16 cellular contexts compared by ENCODE assay signal in genomic region chr6:98639236-98639635, GRCh38.
DNase-seq lines count a peak whose midpoint lies in the region; FAIRE-seq and TF ChIP-seq lines count a peak whose summit lies in the region.
"Had no signal": no experiment of that assay in that cellular context is flagged by ENCODE, and none has a peak within 500 bp of the region (broad histone marks: within the 10 kb centered on the region; RNA-seq: fewer than 3 reads in every experiment).

No MANE protein-coding gene starts in this region.

- peak overlapping the region in 3 of 5 experiments; percentile 7 to 71 (median 62) for H3K4me3 Mint-ChIP-seq in brain
- H3K4me3 Mint-ChIP-seq in activated CD4-positive, alpha-beta T cell treated with anti-CD3 and anti-CD28 coated beads, Interleukin-2, amount 10 ng/mL, durations not matched to agents 24 days and 14 days: no peak overlapping the region
- H3K4me3 Mint-ChIP-seq: B cell; CD4-positive, alpha-beta T cell had no signal

- no peak overlapping the region for H3K4me2 ChIP-seq in neuronal stem cell (ENCODE audit: insufficient read depth, low read length, poor library complexity, severe bottlenecking)

- H3K27me3 ChIP-seq in neuronal stem cell (ENCODE audit: control insufficient read depth in 3 of 3, insufficient read depth in 3 of 3, low read depth in 1 of 3, low read length in 3 of 3): no peaks in the 10 kb centered on the region

- H3K14ac ChIP-seq in neuronal stem cell (ENCODE audit: low read length): no peak overlapping the region

- no peak for TF ChIP-seq CTCF in brain (conservative IDR thresholded peaks at IDR 0.05)

- peak overlapping the region; percentile 73 for H3K27ac ChIP-seq in neuronal stem cell (replicated peaks; ENCODE audit: low read length)

- no peak overlapping the region for H2BK15ac ChIP-seq in neuronal stem cell (ENCODE audit: low read length)

- no CpG with 5 or more reads among the region's 5 CpGs for WGBS in neuronal stem cell (ENCODE audit: extremely low coverage in 2 of 2, insufficient read length in 2 of 2, insufficient replicate concordance in 1 of 2), 2 donors

- peak overlapping the region; percentile 38 to 99 (median 95) for H3K27ac Mint-ChIP-seq in brain
- H3K27ac Mint-ChIP-seq in activated CD4-positive, alpha-beta T cell treated with anti-CD3 and anti-CD28 coated beads, Interleukin-2, amount 10 ng/mL, durations not matched to agents 24 days and 14 days: no peak overlapping the region
- H3K27ac Mint-ChIP-seq: B cell; CD4-positive, alpha-beta T cell had no signal

- FAIRE-seq in GM19239 (lab: Jason Lieb, UNC): no peak
- FAIRE-seq: A204.1, GM18507, H54, HTR-8/SVneo had no signal

- H3K36me3 Mint-ChIP-seq in brain: no peaks in the 10 kb centered on the region
- no peaks in the 10 kb centered on the region for H3K36me3 Mint-ChIP-seq in activated CD4-positive, alpha-beta T cell treated with anti-CD3 and anti-CD28 coated beads, Interleukin-2, amount 10 ng/mL, durations not matched to agents 24 days and 14 days (ENCODE audit: low read depth)

- no peak overlapping the region for H2BK5ac ChIP-seq in neuronal stem cell (ENCODE audit: low read length)

- H3K79me1 ChIP-seq in neuronal stem cell (ENCODE audit: low read depth, low read length): no peaks in the 10 kb centered on the region

- H3K36me3 ChIP-seq in neuronal stem cell (replicated peaks in 1 of 2; ENCODE audit: control insufficient read depth in 2 of 2, insufficient read depth in 2 of 2, low read length in 2 of 2): no peaks in the 10 kb centered on the region

- H2AFZ ChIP-seq in neuronal stem cell (ENCODE audit: low read length): no peak overlapping the region

- no peak overlapping the region for H2AK5ac ChIP-seq in neuronal stem cell (ENCODE audit: low read depth, low read length)

- no peaks in the 10 kb centered on the region for H3K27me3 Mint-ChIP-seq in brain
- H3K27me3 Mint-ChIP-seq in activated CD4-positive, alpha-beta T cell treated with anti-CD3 and anti-CD28 coated beads, Interleukin-2, amount 10 ng/mL, durations not matched to agents 24 days and 14 days: no peaks in the 10 kb centered on the region
- H3K27me3 Mint-ChIP-seq: CD4-positive, alpha-beta T cell had no signal

- H3K9me3 Mint-ChIP-seq in brain: no peaks in the 10 kb centered on the region
- no peaks in the 10 kb centered on the region for H3K9me3 Mint-ChIP-seq in activated CD4-positive, alpha-beta T cell treated with anti-CD3 and anti-CD28 coated beads, Interleukin-2, amount 10 ng/mL, durations not matched to agents 24 days and 14 days
- H3K9me3 Mint-ChIP-seq: CD4-positive, alpha-beta T cell had no signal

- no peak overlapping the region for H2BK120ac ChIP-seq in neuronal stem cell (ENCODE audit: low read depth, low read length)

- no peak overlapping the region for H3K23ac ChIP-seq in neuronal stem cell (ENCODE audit: low read depth, low read length, poor library complexity)

- H3K9me3 ChIP-seq in neuronal stem cell (replicated peaks in 1 of 2; ENCODE audit: control insufficient read depth in 2 of 2, insufficient read depth in 1 of 2, low read depth in 1 of 2, low read length in 2 of 2): no peaks in the 10 kb centered on the region

- no peak overlapping the region for H4K91ac ChIP-seq in neuronal stem cell (ENCODE audit: low read depth, low read length, poor library complexity)

- H3K18ac ChIP-seq in neuronal stem cell (ENCODE audit: low read length): no peak overlapping the region

- H3K4me3 ChIP-seq in neuronal stem cell (ENCODE audit: low read length in 2 of 2): no peak overlapping the region

- H3K4ac ChIP-seq in neuronal stem cell (ENCODE audit: low read length): no peak overlapping the region

- no peak overlapping the region for H3K9ac ChIP-seq in neuronal stem cell (ENCODE audit: low read depth, low read length, poor library complexity)

- H3K4me1 ChIP-seq in neuronal stem cell (ENCODE audit: control insufficient read depth in 2 of 2, insufficient read depth in 1 of 2, low read depth in 1 of 2, low read length in 2 of 2): peaks cover 29 to 69% of the 10 kb centered on the region in 2 donors

- no peak overlapping the region for H4K8ac ChIP-seq in neuronal stem cell (ENCODE audit: low read depth, low read length)

- no peak overlapping the region for H2BK12ac ChIP-seq in neuronal stem cell (ENCODE audit: low read length)

- peaks cover 94% of the 10 kb centered on the region for H3K4me1 Mint-ChIP-seq in brain
- no peaks in the 10 kb centered on the region for H3K4me1 Mint-ChIP-seq in activated CD4-positive, alpha-beta T cell treated with anti-CD3 and anti-CD28 coated beads, Interleukin-2, amount 10 ng/mL, durations not matched to agents 24 days and 14 days
- H3K4me1 Mint-ChIP-seq: B cell had no signal

- DNase-seq in globus pallidus (ENCODE audit: low spot score) (peak; percentile 48), neuronal stem cell (ENCODE audit: low spot score) (no peak), Kasumi-1 (lab: John Stamatoyannopoulos, UW) (no peak), GM19239 (ENCODE audit: insufficient read length, low spot score) (no peak), NCI-H1105 (lab: John Stamatoyannopoulos, UW) (no peak)
- DNase-seq in activated CD4-positive, alpha-beta T cell treated with anti-CD3 and anti-CD28 coated beads, Interleukin-2, amount 10 ng/mL, durations not matched to agents 24 days and 14 days: no peak
- DNase-seq: C1 segment of cervical spinal cord; Calu3; CD4-positive, alpha-beta T cell; DMS 273 treated with DMSO at 0.1 percent for 48 hours had no signal

- intact Hi-C loops in activated CD4-positive, alpha-beta T cell treated with anti-CD3 and anti-CD28 coated beads, Interleukin-2, amount 10 ng/mL, durations not matched to agents 24 days and 14 days (cut with micrococcal nuclease): no loop called here
